Comparison of ENCODE assay signal across 22 cellular contexts in the genomic region with DNA sequence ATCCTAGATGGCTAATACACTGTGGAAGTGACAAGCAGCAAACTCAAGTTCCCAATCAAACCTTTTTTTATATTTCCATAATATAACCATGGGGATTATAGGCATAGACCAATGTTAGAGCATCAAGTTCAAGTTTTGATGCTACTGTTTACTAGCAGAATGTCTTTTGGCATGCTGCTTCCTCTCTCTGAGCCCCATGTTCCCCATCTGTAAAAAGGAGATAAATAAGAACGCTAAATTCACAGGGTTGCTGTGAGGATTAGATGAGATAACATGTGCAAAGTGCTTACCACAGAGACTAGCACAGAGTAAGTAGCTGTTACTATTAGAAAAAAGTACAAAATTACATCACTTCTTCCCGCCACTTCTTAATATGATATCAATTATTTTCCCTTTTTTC.
"Had no signal": no experiment of that assay in that cellular context is flagged by ENCODE, and none has a peak within 500 bp of the region (broad histone marks: within the 10 kb centered on the region; RNA-seq: fewer than 3 reads in every experiment).

No MANE protein-coding gene starts in this region.

- DNase-seq: islet precursor cell; left ventricle myocardium inferior; mammary epithelial cell; mesenchymal stem cell; naive B cell; natural killer cell; nephron progenitor cell; occipital lobe; right lobe of liver; stimulated activated CD4-positive, alpha-beta T cell treated with anti-CD3 and anti-CD28 coated beads, Interleukin-12 subunit alpha, Interleukin-12 subunit beta, amount 100 ng/mL, for 4 hours; stimulated activated CD4-positive, alpha-beta T cell treated with anti-CD3 and anti-CD28 coated beads, Interleukin-15, amount 100 ng/mL, for 24 hours; stimulated activated CD4-positive, alpha-beta T cell treated with anti-CD3 and anti-CD28 coated beads, Interleukin-2, amount 100 ng/mL, for 24 hours; stimulated activated CD4-positive, alpha-beta T cell treated with anti-CD3 and anti-CD28 coated beads, Interleukin-4, amount 100 ng/mL, for 1 hour; stimulated activated naive CD4-positive, alpha-beta T cell; tibial artery; uterus had no signal

- ATAC-seq: natural killer cell; right lobe of liver; stimulated activated effector memory CD8-positive, alpha-beta T cell treated with anti-CD3 and anti-CD28 coated beads, Interleukin-12 subunit alpha, Interleukin-12 subunit beta, amount 100 ng/mL, for 72 hours had no signal

- H3K4me3 ChIP-seq: hepatocyte, left ventricle myocardium inferior, neural progenitor cell, right atrium auricular region, right lobe of liver, suprapubic skin, thoracic aorta, tibial artery, uterus had no signal
